In genomic region chr5:125036494-125036893, GRCh38 we compare ENCODE assay signal across 34 cellular contexts.
"Had no signal": no experiment of that assay in that cellular context is flagged by ENCODE, and none has a peak within 500 bp of the region (broad histone marks: within the 10 kb centered on the region; RNA-seq: fewer than 3 reads in every experiment).

No MANE protein-coding gene starts in this region.

- H3K9me3 ChIP-seq: MG63, Peyer's patch, SJSA1, SK-N-SH had no signal

- H3K9me3 Mint-ChIP-seq: activated naive CD8-positive, alpha-beta T cell treated with anti-CD3 and anti-CD28 coated beads for 36 hours; T-helper 2 cell treated with Interferon-gamma antibody and Interleukin-4, amounts not matched to agents 5 μg/mL and 100 μg/mL, for 36 hours had no signal

- H3K27me3 Mint-ChIP-seq: activated CD4-positive, alpha-beta memory T cell treated with anti-CD3 and anti-CD28 coated beads, Interleukin-2, amount 10 ng/mL, durations not matched to agents 7 days and 5 days; activated CD8-positive, alpha-beta memory T cell treated with anti-CD3 and anti-CD28 coated beads, Interleukin-2, amount 10 ng/mL, durations not matched to agents 7 days and 5 days; activated naive CD8-positive, alpha-beta T cell treated with anti-CD3 and anti-CD28 coated beads for 36 hours; central memory CD8-positive, alpha-beta T cell had no signal

- H3K36me3 Mint-ChIP-seq: activated CD8-positive, alpha-beta memory T cell treated with anti-CD3 and anti-CD28 coated beads, Interleukin-2, amount 10 ng/mL, durations not matched to agents 7 days and 5 days; activated naive CD8-positive, alpha-beta T cell treated with anti-CD3 and anti-CD28 coated beads for 36 hours had no signal

- DNase-seq: activated CD4-positive, alpha-beta memory T cell treated with anti-CD3 and anti-CD28 coated beads, Interleukin-2, amount 10 ng/mL, durations not matched to agents 7 days and 5 days; activated CD4-positive, alpha-beta T cell treated with anti-CD3 and anti-CD28 coated beads for 4 hours; activated CD8-positive, alpha-beta memory T cell treated with anti-CD3 and anti-CD28 coated beads for 24 hours; activated CD8-positive, alpha-beta memory T cell treated with anti-CD3 and anti-CD28 coated beads, Interleukin-2, amount 10 ng/mL, durations not matched to agents 7 days and 5 days; activated CD8-positive, alpha-beta memory T cell treated with anti-CD3 and anti-CD28 coated beads, Interleukin-2, amount 50 U/mL, for 48 hours; activated effector memory CD4-positive, alpha-beta T cell treated with Interleukin-2 at 50 U/mL for 16 hours; activated naive CD4-positive, alpha-beta T cell; activated naive CD4-positive, alpha-beta T cell treated with anti-CD3 and anti-CD28 coated beads, Interleukin-2, amount 50 U/mL, for 16 hours; activated naive CD8-positive, alpha-beta T cell treated with anti-CD3 and anti-CD28 coated beads for 36 hours; activated T-cell treated with anti-CD3 and anti-CD28 coated beads, Interleukin-2, amount 50 U/mL, for 48 hours; amniotic stem cell; aorta; brain microvascular endothelial cell; Kasumi-1; KG1; MG63; NCI-H1048; NCI-H1105 treated with DMSO at 0.1 percent for 48 hours; NCI-H1436; NCI-H1694 treated with DMSO at 0.1 percent for 48 hours; NCI-H2029; NCI-H345; NCI-H524 treated with DMSO at 0.1 percent for 48 hours; PC-3; Peyer's patch; RPMI8226; SHP77 treated with DMSO at 0.1 percent for 48 hours; SK-N-SH had no signal

- H3K27me3 ChIP-seq: brain microvascular endothelial cell, cardiac muscle cell, MG63, Peyer's patch, SJSA1 had no signal

- H3K36me3 ChIP-seq: brain microvascular endothelial cell, cardiac muscle cell, MG63, Peyer's patch, SJSA1 had no signal

- H3K4me3 ChIP-seq: cardiac muscle cell, MG63, Peyer's patch, SJSA1 had no signal

- H3K4me3 Mint-ChIP-seq: activated CD4-positive, alpha-beta memory T cell treated with anti-CD3 and anti-CD28 coated beads, Interleukin-2, amount 10 ng/mL, durations not matched to agents 7 days and 5 days; activated CD8-positive, alpha-beta memory T cell treated with anti-CD3 and anti-CD28 coated beads, Interleukin-2, amount 10 ng/mL, durations not matched to agents 7 days and 5 days; activated naive CD8-positive, alpha-beta T cell treated with anti-CD3 and anti-CD28 coated beads for 36 hours; central memory CD8-positive, alpha-beta T cell; T-helper 1 cell treated with Interleukin-12 subunit alpha and Interleukin-12 subunit beta and Interleukin-4 antibody, amounts not matched to agents 30 μg/mL and 1 μg/mL, for 36 hours; T-helper 2 cell treated with Interferon-gamma antibody and Interleukin-4, amounts not matched to agents 5 μg/mL and 100 μg/mL, for 36 hours had no signal

- H3K27ac ChIP-seq: brain microvascular endothelial cell, cardiac muscle cell, Peyer's patch, SJSA1 had no signal

- H3K9ac ChIP-seq: SK-N-SH had no signal

- H3K27ac Mint-ChIP-seq: activated CD4-positive, alpha-beta memory T cell treated with anti-CD3 and anti-CD28 coated beads, Interleukin-2, amount 10 ng/mL, durations not matched to agents 7 days and 5 days; activated CD8-positive, alpha-beta memory T cell treated with anti-CD3 and anti-CD28 coated beads, Interleukin-2, amount 10 ng/mL, durations not matched to agents 7 days and 5 days; activated naive CD8-positive, alpha-beta T cell treated with anti-CD3 and anti-CD28 coated beads for 36 hours; T-helper 1 cell treated with Interleukin-12 subunit alpha and Interleukin-12 subunit beta and Interleukin-4 antibody, amounts not matched to agents 30 μg/mL and 1 μg/mL, for 36 hours; T-helper 2 cell treated with Interferon-gamma antibody and Interleukin-4, amounts not matched to agents 5 μg/mL and 100 μg/mL, for 36 hours had no signal

- H3K4me1 Mint-ChIP-seq: activated CD4-positive, alpha-beta memory T cell treated with anti-CD3 and anti-CD28 coated beads, Interleukin-2, amount 10 ng/mL, durations not matched to agents 7 days and 5 days; activated CD8-positive, alpha-beta memory T cell treated with anti-CD3 and anti-CD28 coated beads, Interleukin-2, amount 10 ng/mL, durations not matched to agents 7 days and 5 days; activated naive CD8-positive, alpha-beta T cell treated with anti-CD3 and anti-CD28 coated beads for 36 hours; central memory CD8-positive, alpha-beta T cell had no signal

- H3K4me2 ChIP-seq: SK-N-SH had no signal

- ATAC-seq: activated CD4-positive, CD25-positive, alpha-beta regulatory T cell treated with anti-CD3 and anti-CD28 coated beads, Interleukin-2, amount 50 U/mL, for 24 hours; activated CD8-positive, alpha-beta memory T cell treated with anti-CD3 and anti-CD28 coated beads, Interleukin-2, amount 10 ng/mL, durations not matched to agents 7 days and 5 days; PC-3 had no signal

- H3K9me2 ChIP-seq: SK-N-SH had no signal
